24 cellular contexts compared by ENCODE assay signal in the genomic region with DNA sequence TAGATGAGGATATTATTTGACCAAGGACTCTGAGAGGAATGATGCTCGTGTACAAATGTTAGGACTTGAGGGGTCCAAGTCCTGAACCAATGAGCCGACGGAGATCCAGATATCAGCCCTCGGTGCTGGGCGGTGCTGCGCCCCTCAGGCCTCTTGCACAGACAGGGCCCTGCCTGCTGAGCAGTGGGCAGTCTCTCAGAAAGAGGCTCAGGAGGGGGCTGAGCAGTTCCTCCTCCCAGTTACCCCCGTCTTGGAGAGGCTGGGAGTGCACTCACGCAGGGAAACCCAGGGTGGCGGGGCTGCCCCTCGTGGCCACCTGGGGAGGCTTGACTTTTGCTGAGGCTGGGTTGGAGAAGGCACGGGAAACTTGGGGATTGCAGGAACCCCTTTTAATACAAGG. TPM values are rescaled to one million over a fixed set of nuclear protein-coding genes. Genes with fewer than 3 reads are reported as not detected.
"Had no signal": no experiment of that assay in that cellular context is flagged by ENCODE, and none has a peak within 500 bp of the region (broad histone marks: within the 10 kb centered on the region; RNA-seq: fewer than 3 reads in every experiment).

No MANE protein-coding gene starts in this region.

- H3K27me3 Mint-ChIP-seq: activated CD4-positive, alpha-beta T cell treated with anti-CD3 and anti-CD28 coated beads, Interleukin-2, amount 10 ng/mL, durations not matched to agents 24 days and 14 days; activated naive CD4-positive, alpha-beta T cell treated with anti-CD3 and anti-CD28 coated beads, Interleukin-2, amount 50 U/mL, for 24 hours; naive thymus-derived CD4-positive, alpha-beta T cell; T-cell had no signal

- H3K4me3 Mint-ChIP-seq: activated CD4-positive, alpha-beta T cell treated with anti-CD3 and anti-CD28 coated beads, Interleukin-2, amount 10 ng/mL, durations not matched to agents 24 days and 14 days; activated naive CD4-positive, alpha-beta T cell treated with anti-CD3 and anti-CD28 coated beads, Interleukin-2, amount 50 U/mL, for 24 hours; activated T-cell treated with anti-CD3 and anti-CD28 coated beads, Interleukin-2, amount 50 U/mL, for 72 hours; immature natural killer cell; naive thymus-derived CD4-positive, alpha-beta T cell; neural progenitor cell; T-cell; T-helper 2 cell treated with Interferon-gamma antibody and Interleukin-4, amounts not matched to agents 5 μg/mL and 100 μg/mL, for 36 hours had no signal

- H3K9me3 Mint-ChIP-seq: activated CD4-positive, alpha-beta T cell treated with anti-CD3 and anti-CD28 coated beads, Interleukin-2, amount 10 ng/mL, durations not matched to agents 24 days and 14 days; activated naive CD4-positive, alpha-beta T cell treated with anti-CD3 and anti-CD28 coated beads, Interleukin-2, amount 50 U/mL, for 24 hours; T-helper 2 cell treated with Interferon-gamma antibody and Interleukin-4, amounts not matched to agents 5 μg/mL and 100 μg/mL, for 36 hours had no signal

- H3K4me1 ChIP-seq: body of pancreas, neural progenitor cell, upper lobe of left lung had no signal

- H3K4me3 ChIP-seq: body of pancreas, cardiac muscle cell, hepatocyte, neural progenitor cell, thoracic aorta, upper lobe of left lung had no signal

- H3K27ac Mint-ChIP-seq: activated CD4-positive, alpha-beta T cell treated with anti-CD3 and anti-CD28 coated beads, Interleukin-2, amount 10 ng/mL, durations not matched to agents 24 days and 14 days; activated naive CD4-positive, alpha-beta T cell treated with anti-CD3 and anti-CD28 coated beads, Interleukin-2, amount 50 U/mL, for 24 hours; activated T-cell treated with anti-CD3 and anti-CD28 coated beads, Interleukin-2, amount 50 U/mL, for 72 hours; immature natural killer cell; neural progenitor cell; T-cell; T-helper 2 cell treated with Interferon-gamma antibody and Interleukin-4, amounts not matched to agents 5 μg/mL and 100 μg/mL, for 36 hours had no signal

- H3K9me3 ChIP-seq: body of pancreas, thoracic aorta had no signal

- ATAC-seq: activated CD4-positive, CD25-positive, alpha-beta regulatory T cell treated with anti-CD3 and anti-CD28 coated beads, Interleukin-2, amount 50 U/mL, for 24 hours; activated T-cell treated with anti-CD3 and anti-CD28 coated beads, Interleukin-2, amount 50 U/mL, for 72 hours; body of pancreas; naive thymus-derived CD4-positive, alpha-beta T cell; T-cell had no signal

- H3K36me3 ChIP-seq: cardiac muscle cell, neural progenitor cell, thoracic aorta, upper lobe of left lung had no signal

- H3K36me3 Mint-ChIP-seq: neural progenitor cell had no signal

- H3K27me3 ChIP-seq: body of pancreas, cardiac muscle cell, hepatocyte, neural progenitor cell, upper lobe of left lung had no signal

- H3K27ac ChIP-seq: body of pancreas, cardiac muscle cell, hepatocyte, neural progenitor cell, thoracic aorta, upper lobe of left lung, VCaP had no signal

- H3K4me1 Mint-ChIP-seq: activated CD4-positive, alpha-beta T cell treated with anti-CD3 and anti-CD28 coated beads, Interleukin-2, amount 10 ng/mL, durations not matched to agents 24 days and 14 days; activated naive CD4-positive, alpha-beta T cell treated with anti-CD3 and anti-CD28 coated beads, Interleukin-2, amount 50 U/mL, for 24 hours; naive thymus-derived CD4-positive, alpha-beta T cell; T-cell had no signal

- DNase-seq: activated gamma-delta T cell; activated T-cell treated with anti-CD3 and anti-CD28 coated beads, Interleukin-2, amount 50 U/mL, for 72 hours; anterior cingulate cortex; body of pancreas; effector CD4-positive, alpha-beta T cell; foreskin melanocyte; glutamatergic neuron; immature natural killer cell; mesendoderm; naive thymus-derived CD4-positive, alpha-beta T cell; stimulated activated CD4-positive, alpha-beta T cell treated with anti-CD3 and anti-CD28 coated beads, Interleukin-4, amount 100 ng/mL, for 24 hours; stimulated activated naive CD4-positive, alpha-beta T cell treated with Interleukin-2 at 50 U/mL for 16 hours; T-cell had no signal

RNA-seq across cellular contexts. Expression of gene TEX29, which starts 18.4 kb away (rescaled TPM):
- total RNA-seq: body of pancreas, cardiac muscle cell, lower leg skin, thoracic aorta had no signal
- polyA plus RNA-seq: cardiac muscle cell; naive thymus-derived CD4-positive, alpha-beta T cell had no signal
